Comparison of ENCODE assay signal across 14 cellular contexts in the genomic region with DNA sequence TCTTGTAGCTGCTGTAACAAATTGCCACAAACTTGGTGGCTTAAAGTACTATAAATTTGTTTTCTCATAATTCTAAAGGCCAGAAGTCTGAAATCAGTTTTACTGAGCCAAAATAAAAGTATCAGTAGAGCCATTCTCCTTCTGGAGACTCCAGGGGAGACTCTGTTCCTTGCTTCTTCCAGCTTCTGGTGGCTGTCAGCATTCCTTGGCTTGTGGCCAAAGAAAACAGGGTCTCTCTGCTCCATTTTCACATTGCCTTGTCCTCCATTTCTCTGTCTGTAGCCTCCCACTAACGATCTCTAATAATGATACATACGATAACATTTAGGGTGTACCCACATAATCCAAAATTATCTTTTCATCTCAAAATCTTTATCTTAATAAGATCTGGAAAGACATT.
A peak's percentile ranks its signal among the peaks of the same experiment; 100 is the strongest.
DNase-seq lines count a peak whose midpoint lies in the region; ATAC-seq, FAIRE-seq and TF ChIP-seq lines count a peak whose summit lies in the region.
"Had no signal": no experiment of that assay in that cellular context is flagged by ENCODE, and none has a peak within 500 bp of the region (broad histone marks: within the 10 kb centered on the region; RNA-seq: fewer than 3 reads in every experiment).

No MANE protein-coding gene starts in this region.

- H3K36me3 Mint-ChIP-seq in WTC11, result peaks cover 6% of the 10 kb centered on the region; the same call in 1 of the 2 replicates
- H3K36me3 Mint-ChIP-seq in naive thymus-derived CD8-positive, alpha-beta T cell, result peaks cover 0 to 33% (median 19%) of the 10 kb centered on the region in 3 donors
- H3K36me3 Mint-ChIP-seq: activated naive CD4-positive, alpha-beta T cell treated with anti-CD3 and anti-CD28 coated beads, Interleukin-2, amount 50 U/mL, for 72 hours had no signal

- POLR2A ChIA-PET in WTC11 (lab: Charles Lee), result no interaction called here
- POLR2A ChIA-PET in naive thymus-derived CD8-positive, alpha-beta T cell (lab: Charles Lee), result no interaction called here

- FAIRE-seq in H54 (lab: Jason Lieb, UNC), result no peak
- FAIRE-seq: GM12878 had no signal

- ATAC-seq in WTC11 (no peak), HG03439 (IDR thresholded peaks at IDR 0.05; ENCODE audit: unreplicated experiment) (no peak)
- ATAC-seq in naive thymus-derived CD8-positive, alpha-beta T cell, result no peak
- ATAC-seq: activated CD8-positive, alpha-beta T cell treated with anti-CD3 and anti-CD28 coated beads for 36 hours; activated naive CD4-positive, alpha-beta T cell treated with anti-CD3 and anti-CD28 coated beads, Interleukin-2, amount 50 U/mL, for 72 hours; GM12878; left lung; stimulated activated memory B cell treated with anti-CD40 and anti-IgM and Interleukin-4, amounts not matched to agents 10 μg/mL and 1 μg/mL and 100 μg/mL, for 72 hours had no signal

- CTCF ChIA-PET in WTC11 (lab: Charles Lee), result no interaction called here

- peak overlapping the region; percentile 20 for H3K27ac Mint-ChIP-seq in WTC11
- peak overlapping the region in 1 of 10 donors; percentile 61 for H3K27ac Mint-ChIP-seq in naive thymus-derived CD8-positive, alpha-beta T cell
- H3K27ac Mint-ChIP-seq: stimulated activated memory B cell treated with anti-CD40 and anti-IgM and Interleukin-4, amounts not matched to agents 10 μg/mL and 1 μg/mL and 100 μg/mL, for 72 hours had no signal

- H3K9me3 Mint-ChIP-seq in WTC11, result peaks cover 3% of the 10 kb centered on the region; the same call in 1 of the 2 replicates
- no peaks in the 10 kb centered on the region for H3K9me3 Mint-ChIP-seq in naive thymus-derived CD8-positive, alpha-beta T cell
- H3K9me3 Mint-ChIP-seq: activated CD8-positive, alpha-beta T cell treated with anti-CD3 and anti-CD28 coated beads for 36 hours; activated naive CD4-positive, alpha-beta T cell treated with anti-CD3 and anti-CD28 coated beads, Interleukin-2, amount 50 U/mL, for 72 hours; stimulated activated memory B cell treated with anti-CD40 and anti-IgM and Interleukin-4, amounts not matched to agents 10 μg/mL and 1 μg/mL and 100 μg/mL, for 72 hours had no signal

- no peak for TF ChIP-seq POLR2A in H54 (IDR thresholded peaks at IDR 0.05; ENCODE audit: low read depth, low read length)

- no peak overlapping the region for H3K4me3 Mint-ChIP-seq in WTC11
- no peak overlapping the region for H3K4me3 Mint-ChIP-seq in naive thymus-derived CD8-positive, alpha-beta T cell
- H3K4me3 Mint-ChIP-seq: activated CD8-positive, alpha-beta T cell treated with anti-CD3 and anti-CD28 coated beads for 36 hours; stimulated activated memory B cell treated with anti-CD40 and anti-IgM and Interleukin-4, amounts not matched to agents 10 μg/mL and 1 μg/mL and 100 μg/mL, for 72 hours had no signal

- H3K4me1 Mint-ChIP-seq in WTC11, result peaks cover 38% of the 10 kb centered on the region
- H3K4me1 Mint-ChIP-seq in naive thymus-derived CD8-positive, alpha-beta T cell, result no peaks in the 10 kb centered on the region
- H3K4me1 Mint-ChIP-seq: stimulated activated memory B cell treated with anti-CD40 and anti-IgM and Interleukin-4, amounts not matched to agents 10 μg/mL and 1 μg/mL and 100 μg/mL, for 72 hours had no signal

- no peak for TF ChIP-seq CTCF in WTC11 (IDR thresholded peaks at IDR 0.05)

- no peaks in the 10 kb centered on the region for H3K27me3 Mint-ChIP-seq in WTC11 (ENCODE audit: low read depth)
- no peaks in the 10 kb centered on the region for H3K27me3 Mint-ChIP-seq in naive thymus-derived CD8-positive, alpha-beta T cell
- H3K27me3 Mint-ChIP-seq: activated CD8-positive, alpha-beta T cell treated with anti-CD3 and anti-CD28 coated beads for 36 hours; stimulated activated memory B cell treated with anti-CD40 and anti-IgM and Interleukin-4, amounts not matched to agents 10 μg/mL and 1 μg/mL and 100 μg/mL, for 72 hours had no signal

- peak; percentile 70 for DNase-seq in DMS 273 (lab: John Stamatoyannopoulos, UW; ENCODE audit: unreplicated experiment)
- peak; percentile 37 for DNase-seq in HT1080 (ENCODE audit: low read depth)
- DNase-seq in WTC11 (ENCODE audit: low spot score), result no peak
- DNase-seq in lung microvascular endothelial cell (ENCODE audit: low read depth in 2 of 2), result peak; percentile 38 to 58
- no peak for DNase-seq in H54 (ENCODE audit: insufficient read length, low spot score)
- DNase-seq in naive thymus-derived CD8-positive, alpha-beta T cell, result no peak
- DNase-seq: activated CD8-positive, alpha-beta T cell treated with anti-CD3 and anti-CD28 coated beads for 36 hours; effector memory CD4-positive, alpha-beta T cell; left lung; NCI-H524 treated with DMSO at 0.1 percent for 48 hours had no signal

TF ChIP-seq in WTC11, 78 proteins besides CTCF, POLR2A, EP300 and RAD21:
- no peak for TF ChIP-seq TEAD4 (CRISPR knock-in tag; IDR thresholded peaks at IDR 0.05)
- TF ChIP-seq PRRX2 (CRISPR knock-in tag; IDR thresholded peaks at IDR 0.05), result no peak
- TF ChIP-seq, protein P1, sequence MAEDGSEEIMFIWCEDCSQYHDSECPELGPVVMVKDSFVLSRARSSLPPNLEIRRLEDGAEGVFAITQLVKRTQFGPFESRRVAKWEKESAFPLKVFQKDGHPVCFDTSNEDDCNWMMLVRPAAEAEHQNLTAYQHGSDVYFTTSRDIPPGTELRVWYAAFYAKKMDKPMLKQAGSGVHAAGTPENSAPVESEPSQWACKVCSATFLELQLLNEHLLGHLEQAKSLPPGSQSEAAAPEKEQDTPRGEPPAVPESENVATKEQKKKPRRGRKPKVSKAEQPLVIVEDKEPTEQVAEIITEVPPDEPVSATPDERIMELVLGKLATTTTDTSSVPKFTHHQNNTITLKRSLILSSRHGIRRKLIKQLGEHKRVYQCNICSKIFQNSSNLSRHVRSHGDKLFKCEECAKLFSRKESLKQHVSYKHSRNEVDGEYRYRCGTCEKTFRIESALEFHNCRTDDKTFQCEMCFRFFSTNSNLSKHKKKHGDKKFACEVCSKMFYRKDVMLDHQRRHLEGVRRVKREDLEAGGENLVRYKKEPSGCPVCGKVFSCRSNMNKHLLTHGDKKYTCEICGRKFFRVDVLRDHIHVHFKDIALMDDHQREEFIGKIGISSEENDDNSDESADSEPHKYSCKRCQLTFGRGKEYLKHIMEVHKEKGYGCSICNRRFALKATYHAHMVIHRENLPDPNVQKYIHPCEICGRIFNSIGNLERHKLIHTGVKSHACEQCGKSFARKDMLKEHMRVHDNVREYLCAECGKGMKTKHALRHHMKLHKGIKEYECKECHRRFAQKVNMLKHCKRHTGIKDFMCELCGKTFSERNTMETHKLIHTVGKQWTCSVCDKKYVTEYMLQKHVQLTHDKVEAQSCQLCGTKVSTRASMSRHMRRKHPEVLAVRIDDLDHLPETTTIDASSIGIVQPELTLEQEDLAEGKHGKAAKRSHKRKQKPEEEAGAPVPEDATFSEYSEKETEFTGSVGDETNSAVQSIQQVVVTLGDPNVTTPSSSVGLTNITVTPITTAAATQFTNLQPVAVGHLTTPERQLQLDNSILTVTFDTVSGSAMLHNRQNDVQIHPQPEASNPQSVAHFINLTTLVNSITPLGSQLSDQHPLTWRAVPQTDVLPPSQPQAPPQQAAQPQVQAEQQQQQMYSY (CRISPR knock-in tag; IDR thresholded peaks at IDR 0.05), result no peak
- no peak for TF ChIP-seq GTF2I (CRISPR knock-in tag; conservative IDR thresholded peaks at IDR 0.05)
- no peak for TF ChIP-seq ZNF423 (CRISPR knock-in tag; IDR thresholded peaks at IDR 0.05)
- TF ChIP-seq, protein P2, sequence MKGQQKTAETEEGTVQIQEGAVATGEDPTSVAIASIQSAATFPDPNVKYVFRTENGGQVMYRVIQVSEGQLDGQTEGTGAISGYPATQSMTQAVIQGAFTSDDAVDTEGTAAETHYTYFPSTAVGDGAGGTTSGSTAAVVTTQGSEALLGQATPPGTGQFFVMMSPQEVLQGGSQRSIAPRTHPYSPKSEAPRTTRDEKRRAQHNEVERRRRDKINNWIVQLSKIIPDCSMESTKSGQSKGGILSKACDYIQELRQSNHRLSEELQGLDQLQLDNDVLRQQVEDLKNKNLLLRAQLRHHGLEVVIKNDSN (CRISPR knock-in tag; IDR thresholded peaks at IDR 0.05), result no peak

Comparison
In these comparisons a context has a peak if more than half of its experiments do, and no peak if none do; other contexts are left out.
1. DNase-seq: peak in DMS 273 (single experiment), HT1080 (single experiment) and lung microvascular endothelial cell (2 of 2); none in WTC11 (single experiment), H54 (single experiment) and naive thymus-derived CD8-positive, alpha-beta T cell (0 of 10).